Comparison of ENCODE assay signal across 9 cellular contexts in the genomic region with DNA sequence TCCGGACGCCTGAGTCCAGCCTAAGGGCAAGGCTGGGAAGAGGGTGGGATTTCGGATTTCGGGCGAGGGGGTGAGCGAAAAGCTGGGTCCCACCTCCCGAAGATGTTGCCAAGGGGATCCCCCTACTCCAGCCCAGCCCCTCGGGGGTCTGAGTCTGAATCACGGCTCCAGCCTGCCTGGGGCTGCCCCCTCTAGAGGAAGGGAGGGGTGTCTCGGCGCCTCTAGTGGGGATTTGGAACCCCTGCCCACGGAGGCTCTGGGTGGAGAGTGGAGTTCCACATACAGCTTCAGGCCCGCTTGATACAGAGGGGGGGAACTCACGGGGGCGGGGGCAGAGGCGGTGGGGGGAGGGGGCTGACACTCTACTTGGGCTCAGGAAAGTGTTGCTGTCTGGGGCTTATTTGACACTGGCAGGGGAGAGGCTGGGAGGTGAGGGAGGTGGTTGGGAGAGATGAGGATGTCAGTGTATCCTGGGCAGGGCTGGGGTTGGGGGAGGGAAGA. TPM values are rescaled to one million over a fixed set of nuclear protein-coding genes. Genes with fewer than 3 reads are reported as not detected.
A peak's percentile ranks its signal among the peaks of the same experiment; 100 is the strongest.
DNase-seq lines count a peak whose midpoint lies in the region; ATAC-seq, FAIRE-seq and TF ChIP-seq lines count a peak whose summit lies in the region.
"Had no signal": no experiment of that assay in that cellular context is flagged by ENCODE, and none has a peak within 500 bp of the region (broad histone marks: within the 10 kb centered on the region; RNA-seq: fewer than 3 reads in every experiment).

No MANE protein-coding gene starts in this region.

- peak overlapping the region; percentile 23; the same call in 1 of the 2 replicates for H3K27ac ChIP-seq in H1 (ENCODE audit: low read depth, low read length)
- H3K27ac ChIP-seq in mesendoderm (ENCODE audit: low read depth, low read length) = peak overlapping the region; percentile 42
- H3K27ac ChIP-seq in transverse colon = peak overlapping the region; percentile 88 to 92 (median 90)

- CTCF ChIA-PET in H1 (lab: Charles Lee; ENCODE audit: partially characterized antibody) = interaction anchor here (0.9 to 53.4 kb wide), 9 partner anchors 23 to 505 kb away, joined by 3 to 2918 read pairs (median 97); a partner anchor contains a TSS

- H3K9me3 ChIP-seq in H1 (ENCODE audit: insufficient read depth in 2 of 2, low read depth in 1 of 2, low read length in 1 of 2) (no peaks in the 10 kb centered on the region), transverse colon (no peaks in the 10 kb centered on the region)

- peak; percentile 28 for DNase-seq in NCI-H2227 (lab: John Stamatoyannopoulos, UW; ENCODE audit: unreplicated experiment)
- no peak for DNase-seq in NCI-H2227 treated with DMSO at 0.1 percent for 48 hours (lab: John Stamatoyannopoulos, UW)
- DNase-seq in H1 (ENCODE audit: low read depth in 1 of 2, low spot score in 2 of 2) = no peak
- no peak for DNase-seq in mesendoderm
- DNase-seq in transverse colon = no peak
- no peak for DNase-seq in COLO668 (lab: John Stamatoyannopoulos, UW; ENCODE audit: unreplicated experiment)
- DNase-seq: activated effector memory CD4-positive, alpha-beta T cell treated with anti-CD3 and anti-CD28 coated beads, Interleukin-2, amount 50 U/mL, for 16 hours had no signal

- H3K79me1 ChIP-seq in H1 (ENCODE audit: low read depth, low read length) = peaks cover 11% of the 10 kb centered on the region; the same call in 1 of the 2 replicates
- peaks cover 24% of the 10 kb centered on the region for H3K79me1 ChIP-seq in mesendoderm (ENCODE audit: low read length)

- H3K4me1 ChIP-seq in H1 (replicated peaks in 1 of 4; ENCODE audit: control insufficient read depth in 3 of 4, insufficient read depth in 4 of 4, low read length in 3 of 4) (peaks cover 16 to 32% (median 22%) of the 10 kb centered on the region in 4 experiments), mesendoderm (ENCODE audit: control insufficient read depth, low read depth, low read length) (peaks cover 21% of the 10 kb centered on the region), transverse colon (peaks cover 0 to 26% (median 8%) of the 10 kb centered on the region in 4 donors)

- intact Hi-C loops in transverse colon (cut with DNase I; ENCODE audit: low total_unique reads) = loop anchor here (5.0 kb wide), 2 partner anchors 43 to 93 kb away; no protein-coding TSS in a partner anchor

- H2BK12ac ChIP-seq in H1 (ENCODE audit: low read depth, low read length) = 0 out of 2 replicates have a peak overlapping the region, but pooled peaks have one; percentile 64

- POLR2A ChIA-PET in H1 (lab: Charles Lee; ENCODE audit: partially characterized antibody) = interaction anchor here (1.0 to 7.8 kb wide), 12 partner anchors 8 to 127 kb away, joined by 3 to 94 read pairs (median 6); no protein-coding TSS in a partner anchor

- TF ChIP-seq CTCF in H1 (IDR thresholded peaks at IDR 0.05; ENCODE audit: control extremely low read depth in 1 of 3, insufficient read depth in 1 of 3, low read depth in 1 of 3, low read length in 3 of 3) (peak in 2 of 3 experiments; percentile 9 to 17; a peak in 2 of 4 replicates), transverse colon (IDR thresholded peaks at IDR 0.05) (no peak)

- H2BK15ac ChIP-seq in H1 (ENCODE audit: low read length) = peak overlapping the region; percentile 100; the same call in 1 of the 2 replicates
- H2BK15ac ChIP-seq in mesendoderm (replicated peaks; ENCODE audit: low read depth) = no peak overlapping the region

- H3K56ac ChIP-seq in H1 (replicated peaks; ENCODE audit: insufficient read length, low read depth, low read length) (peak overlapping the region; percentile 14), mesendoderm (ENCODE audit: low read length) (peak overlapping the region; percentile 92)

- H3K4me3 ChIP-seq in H1 (ENCODE audit: extremely low read depth in 1 of 4, insufficient read depth in 2 of 4, low read depth in 3 of 4, low read length in 4 of 4) = peak overlapping the region; percentile 71 to 99 (median 92)
- H3K4me3 ChIP-seq in mesendoderm (ENCODE audit: low read length) = peak overlapping the region; percentile 83
- H3K4me3 ChIP-seq in transverse colon = peak overlapping the region; percentile 63 to 74 (median 69)

- peak overlapping the region; percentile 32 for H4K5ac ChIP-seq in H1 (ENCODE audit: insufficient read length, low read depth, low read length)
- H4K5ac ChIP-seq in mesendoderm (ENCODE audit: low read length) = no peak overlapping the region

- H2BK5ac ChIP-seq in H1 (ENCODE audit: low read depth, low read length) (peak overlapping the region; percentile 67; the same call in 1 of the 2 replicates), mesendoderm (ENCODE audit: low read length) (no peak overlapping the region)

- peaks cover 11 to 54% of the 10 kb centered on the region in 2 experiments; a peak in 3 of 4 replicates for H3K79me2 ChIP-seq in H1 (ENCODE audit: control insufficient read depth in 1 of 2, insufficient read depth in 2 of 2, low read length in 2 of 2)
- H3K79me2 ChIP-seq in mesendoderm (ENCODE audit: control insufficient read depth, insufficient read depth, low read length) = peaks cover 48% of the 10 kb centered on the region

- in situ Hi-C loops in transverse colon (cut with MboI; ENCODE audit: low pct_ligation_motif_present in 1 of 4, low pct_unique_long_range_greater_than_20kb in 1 of 4, low sequenced_read_pairs in 3 of 4) = loop anchor here in 1 of 4 donors (25.0 kb wide), 1 partner anchor 93 kb away; no protein-coding TSS in a partner anchor

- no peak overlapping the region for H2AFZ ChIP-seq in H1 (ENCODE audit: low read length)

- peak overlapping the region; percentile 27 for H3K14ac ChIP-seq in H1 (ENCODE audit: insufficient read length)

- TF ChIP-seq EP300 in H1 (IDR thresholded peaks at IDR 0.05; ENCODE audit: borderline replicate concordance in 1 of 2, low read depth in 2 of 2, low read length in 2 of 2) = no peak
- TF ChIP-seq EP300 in transverse colon (IDR thresholded peaks at IDR 0.05; ENCODE audit: low read depth) = no peak

- peak overlapping the region; percentile 11 for H4K91ac ChIP-seq in H1 (replicated peaks; ENCODE audit: insufficient read length, low read length)

- ATAC-seq in GM21390 (IDR thresholded peaks at IDR 0.05; ENCODE audit: unreplicated experiment) = no peak
- ATAC-seq in GM18502 (IDR thresholded peaks at IDR 0.05; ENCODE audit: poor library complexity, unreplicated experiment) = no peak

- H4K20me1 ChIP-seq in H1 (replicated peaks in 1 of 2; ENCODE audit: control insufficient read depth in 1 of 2, insufficient read depth in 2 of 2, low read length in 2 of 2) = no peaks in the 10 kb centered on the region

- peaks cover 8% of the 10 kb centered on the region for H3K23me2 ChIP-seq in H1 (ENCODE audit: low read depth, low read length)

- 2% methylated on average over 13 of the region's 16 CpGs; no CpG with 5 or more reads in 1 of the 2 experiments for WGBS in H1 (ENCODE audit: extremely low coverage in 1 of 2, insufficient coverage in 1 of 2, insufficient read length in 1 of 2, insufficient replicate concordance in 2 of 2, low coverage in 1 of 2, low lambda C conversion rate in 2 of 2, missing lambda C conversion rate in 1 of 2), 2 experiments
- no CpG with 5 or more reads among the region's 16 CpGs for WGBS in mesendoderm (ENCODE audit: extremely low coverage, insufficient coverage, low lambda C conversion rate)
- WGBS in transverse colon (ENCODE audit: low coverage in 1 of 2), 2 donors = 14% methylated on average over 9 of the region's 16 CpGs; no CpG with 5 or more reads in 1 of the 2 donors

- H3K23ac ChIP-seq in H1 (ENCODE audit: insufficient read length) (no peak overlapping the region), mesendoderm (ENCODE audit: low read length) (no peak overlapping the region)

- H3K18ac ChIP-seq in H1 (ENCODE audit: extremely low read depth, low read length) = peak overlapping the region; percentile 25
- H3K18ac ChIP-seq in mesendoderm (ENCODE audit: low read length) = peak overlapping the region; percentile 100

- peak overlapping the region; percentile 39 to 82 (median 73) for H3K9ac ChIP-seq in H1 (replicated peaks in 1 of 4; ENCODE audit: extremely low read depth in 1 of 4, low read depth in 3 of 4, low read length in 3 of 4)
- peak overlapping the region; percentile 71 for H3K9ac ChIP-seq in mesendoderm (ENCODE audit: low read length)

- H2BK120ac ChIP-seq in H1 (replicated peaks; ENCODE audit: low read depth, low read length) = no peak overlapping the region
- peak overlapping the region; percentile 99 for H2BK120ac ChIP-seq in mesendoderm (ENCODE audit: low read depth, low read length)

- peak overlapping the region; percentile 85 to 91 for H3K4me2 ChIP-seq in H1 (ENCODE audit: insufficient read depth in 1 of 2, low read depth in 2 of 2, low read length in 2 of 2)
- peak overlapping the region; percentile 55 for H3K4me2 ChIP-seq in mesendoderm (ENCODE audit: low read length)

- no peak for FAIRE-seq in H1 (lab: Jason Lieb, UNC)

- peak overlapping the region; percentile 91; the same call in 1 of the 2 replicates for H2AK5ac ChIP-seq in H1 (ENCODE audit: low read depth, low read length)
- peak overlapping the region; percentile 79 for H2AK5ac ChIP-seq in mesendoderm (ENCODE audit: low read length)

- TF ChIP-seq POLR2A in H1 (IDR thresholded peaks at IDR 0.05; ENCODE audit: control extremely low read depth in 1 of 2, low read depth in 2 of 2, low read length in 2 of 2) (no peak), transverse colon (IDR thresholded peaks at IDR 0.05) (no peak)

- H2BK20ac ChIP-seq in H1 (ENCODE audit: low read length) = no peak overlapping the region

- H3K4ac ChIP-seq in H1 (replicated peaks; ENCODE audit: insufficient read length, low read depth, low read length) (peak overlapping the region; percentile 40), mesendoderm (ENCODE audit: low read depth, low read length) (peak overlapping the region; percentile 97)

- H3K36me3 ChIP-seq in H1 (ENCODE audit: control insufficient read depth in 2 of 4, insufficient read depth in 4 of 4, low read length in 3 of 4) (no peaks in the 10 kb centered on the region; a peak in 1 of 8 replicates), mesendoderm (ENCODE audit: control insufficient read depth, insufficient read depth, low read length) (no peaks in the 10 kb centered on the region), transverse colon (no peaks in the 10 kb centered on the region)

- H4K8ac ChIP-seq in H1 (ENCODE audit: extremely low read depth, insufficient read depth, low read length) = peak overlapping the region; percentile 31
- peak overlapping the region; percentile 41 for H4K8ac ChIP-seq in mesendoderm (ENCODE audit: low read depth, low read length)

- H3K27me3 ChIP-seq in H1 (replicated peaks in 1 of 4; ENCODE audit: control insufficient read depth in 3 of 4, extremely low read depth in 1 of 4, insufficient read depth in 3 of 4, low read length in 3 of 4) (peaks cover 0 to 5% (median 0%) of the 10 kb centered on the region in 4 experiments; a peak in 3 of 7 replicates), mesendoderm (ENCODE audit: insufficient read depth, low read length, poor library complexity) (no peaks in the 10 kb centered on the region), transverse colon (peaks cover 20% of the 10 kb centered on the region)

- no peak for TF ChIP-seq RAD21 in H1 (IDR thresholded peaks at IDR 0.05 in 1 of 2, conservative IDR thresholded peaks at IDR 0.05 in 1 of 2; ENCODE audit: low read depth in 2 of 2, low read length in 2 of 2)

RNA-seq across cellular contexts. Expression of a gene that starts 0.7 kb away (rescaled TPM):
- total RNA-seq in H1 (2021; fragmentation: NEBNext Ultra II Directional; extraction: Animal tissue kit (Norgen Biotek cat#: 25700)) = 39.0 and 41.8 TPM in 2 replicates
- 14.2 and 22.9 TPM in 2 replicates for polyA plus RNA-seq in H1 (2011; rRNA removed)
- polyA plus RNA-seq in H1 (2011; cell fraction: cytosol; rRNA removed) = 12.9 TPM
- polyA plus RNA-seq in H1 (2011; cell fraction: nucleus; rRNA removed) = 36.8 TPM
- 19.9 to 26.0 TPM (median 24.2 TPM) in 4 replicates for polyA plus RNA-seq in H1 (2012, experiment 1 of 2)
- 13.6 TPM for polyA plus RNA-seq in H1 (2012, experiment 2 of 2)
- 25.7 TPM for polyA plus RNA-seq in H1 (2013, experiment 1 of 2)
- polyA plus RNA-seq in H1 (2013, experiment 2 of 2) = 28.4 TPM
- polyA minus RNA-seq in H1 (2011; rRNA and poly(A)+ RNA removed) = 27.1 and 34.3 TPM in 2 replicates
- polyA minus RNA-seq in H1 (2011; cell fraction: cytosol; rRNA and poly(A)+ RNA removed) = 19.2 TPM
- 21.7 TPM for polyA minus RNA-seq in H1 (2011; cell fraction: nucleus; rRNA and poly(A)+ RNA removed)
- polyA plus RNA-seq in mesendoderm (2013, experiment 1 of 2) = 19.9 TPM
- 19.5 TPM for polyA plus RNA-seq in mesendoderm (2013, experiment 2 of 2)
- total RNA-seq in transverse colon = 10 to 100 TPM in 2 of 4 donors, 1 to 10 TPM in 2; 8.2 to 18.3 (median 12.6) TPM

Comparison
In these comparisons a context has a peak if more than half of its experiments do, and no peak if none do; other contexts are left out.
1. H3K27ac ChIP-seq: peak in every context shown above with its lines; median percentile 90 in transverse colon; 42 in mesendoderm; 23 in H1.
2. CTCF ChIP-seq: peak in H1 (2 of 3); none in transverse colon (0 of 5).
3. Peak in every context shown above with its lines, with median percentiles within 50 percentile points of each other: H3K4me3 ChIP-seq.